In the genomic region with DNA sequence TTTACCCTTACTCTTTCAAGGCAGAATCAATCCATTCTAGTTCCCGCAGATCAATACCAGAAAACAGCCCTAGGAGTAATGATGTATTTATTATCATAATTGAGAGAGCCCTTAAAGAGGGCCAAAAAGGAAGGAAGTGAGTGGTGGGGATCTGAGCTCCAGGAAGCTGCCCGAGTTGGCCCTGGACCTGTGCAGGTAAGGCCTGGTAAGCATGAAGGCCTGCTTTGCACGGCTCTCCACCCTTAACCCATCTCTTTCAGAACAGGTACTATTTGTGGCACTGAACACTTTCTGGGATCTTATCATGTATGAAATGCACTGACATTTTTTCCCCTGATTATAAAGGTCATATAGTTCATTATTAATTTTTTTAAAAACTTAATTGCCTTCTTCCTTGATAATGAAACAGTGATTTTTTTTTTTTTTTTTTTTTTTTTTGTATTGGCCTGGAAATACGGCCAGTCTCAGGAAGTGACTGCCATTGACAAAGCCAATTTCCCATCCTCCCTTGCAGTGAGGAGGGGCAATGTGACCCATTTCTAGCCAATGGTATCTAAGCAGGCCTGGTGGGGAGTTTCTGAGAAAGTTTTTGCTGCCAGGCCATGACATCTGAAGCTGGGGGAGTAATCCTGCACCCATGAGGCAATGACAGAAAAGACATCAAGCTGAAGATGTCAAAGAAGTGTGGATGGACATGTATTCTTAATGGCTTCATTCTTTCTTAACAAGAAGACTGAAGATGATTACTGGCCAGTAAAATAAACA, we compare ENCODE assay signal across 23 cellular contexts. TPM values are rescaled to one million over a fixed set of nuclear protein-coding genes. Genes with fewer than 3 reads are reported as not detected.
DNase-seq lines count a peak whose midpoint lies in the region; ATAC-seq and TF ChIP-seq lines count a peak whose summit lies in the region.
"Had no signal": no experiment of that assay in that cellular context is flagged by ENCODE, and none has a peak within 500 bp of the region (broad histone marks: within the 10 kb centered on the region; RNA-seq: fewer than 3 reads in every experiment).

No MANE protein-coding gene starts in this region.

- no peak overlapping the region for H3K9ac ChIP-seq in neuronal stem cell (ENCODE audit: low read depth, low read length, poor library complexity)
- H3K9ac ChIP-seq: KMS-11, parathyroid adenoma had no signal

- TF ChIP-seq RAD21 in Ishikawa (IDR thresholded peaks at IDR 0.05; ENCODE audit: low read depth) = no peak

- H3K4me1 Mint-ChIP-seq in activated CD4-positive, alpha-beta T cell treated with anti-CD3 and anti-CD28 coated beads for 36 hours = no peaks in the 10 kb centered on the region
- peaks cover 14% of the 10 kb centered on the region for H3K4me1 Mint-ChIP-seq in activated CD4-positive, alpha-beta T cell treated with anti-CD3 and anti-CD28 coated beads, Interleukin-2, amount 10 ng/mL, durations not matched to agents 7 days and 5 days
- H3K4me1 Mint-ChIP-seq in effector memory CD8-positive, alpha-beta T cell (ENCODE audit: low read depth in 2 of 2) = peaks cover 0 to 10% of the 10 kb centered on the region in 2 donors

- H3K36me3 Mint-ChIP-seq in activated CD4-positive, alpha-beta T cell treated with anti-CD3 and anti-CD28 coated beads for 36 hours (ENCODE audit: low read depth) = peaks cover 2% of the 10 kb centered on the region
- no peaks in the 10 kb centered on the region for H3K36me3 Mint-ChIP-seq in activated CD4-positive, alpha-beta T cell treated with anti-CD3 and anti-CD28 coated beads, Interleukin-2, amount 10 ng/mL, durations not matched to agents 7 days and 5 days (ENCODE audit: low read depth)
- H3K36me3 Mint-ChIP-seq in effector memory CD8-positive, alpha-beta T cell (ENCODE audit: insufficient read depth) = peaks cover 2% of the 10 kb centered on the region

- intact Hi-C loops in activated CD4-positive, alpha-beta T cell treated with anti-CD3 and anti-CD28 coated beads for 36 hours (cut with DNase I, micrococcal nuclease) = no loop called here

- H3K9me3 ChIP-seq in neuronal stem cell (replicated peaks in 1 of 2; ENCODE audit: control insufficient read depth in 2 of 2, insufficient read depth in 1 of 2, low read depth in 1 of 2, low read length in 2 of 2) = peaks cover 2 to 12% of the 10 kb centered on the region in 2 donors

- H2AK5ac ChIP-seq in neuronal stem cell (ENCODE audit: low read depth, low read length) = no peak overlapping the region

- peaks cover 3 to 4% of the 10 kb centered on the region in 2 donors for H3K4me1 ChIP-seq in neuronal stem cell (ENCODE audit: control insufficient read depth in 2 of 2, insufficient read depth in 1 of 2, low read depth in 1 of 2, low read length in 2 of 2)
- H3K4me1 ChIP-seq: parathyroid adenoma had no signal

- no peak overlapping the region for H3K14ac ChIP-seq in neuronal stem cell (ENCODE audit: low read length)

- H4K8ac ChIP-seq in neuronal stem cell (ENCODE audit: low read depth, low read length) = no peak overlapping the region

- H2AFZ ChIP-seq in neuronal stem cell (ENCODE audit: low read length) = peak overlapping the region; percentile 70
- H2AFZ ChIP-seq: hepatocyte, parathyroid adenoma had no signal

- no peak overlapping the region for H2BK15ac ChIP-seq in neuronal stem cell (ENCODE audit: low read length)

- H3K23ac ChIP-seq in neuronal stem cell (ENCODE audit: low read depth, low read length, poor library complexity) = no peak overlapping the region

- no peak overlapping the region for H3K4me3 ChIP-seq in neuronal stem cell (ENCODE audit: low read length in 2 of 2)
- H3K4me3 ChIP-seq: hepatocyte had no signal

- no peak overlapping the region for H3K4ac ChIP-seq in neuronal stem cell (ENCODE audit: low read length)

- no peak overlapping the region for H3K4me2 ChIP-seq in neuronal stem cell (ENCODE audit: insufficient read depth, low read length, poor library complexity, severe bottlenecking)
- H3K4me2 ChIP-seq: hepatocyte, KMS-11 had no signal

- H3K27ac ChIP-seq in neuronal stem cell (replicated peaks; ENCODE audit: low read length) = no peak overlapping the region
- H3K27ac ChIP-seq: 22Rv1, hepatocyte, KMS-11, parathyroid adenoma, WERI-Rb-1 had no signal

- POLR2A ChIA-PET in activated CD4-positive, alpha-beta T cell treated with anti-CD3 and anti-CD28 coated beads for 36 hours (lab: Charles Lee) = no interaction called here
- POLR2A ChIA-PET in activated CD4-positive, alpha-beta T cell treated with anti-CD3 and anti-CD28 coated beads, Interleukin-2, amount 10 ng/mL, durations not matched to agents 7 days and 5 days (lab: Charles Lee) = no interaction called here

- no peak overlapping the region for H2BK5ac ChIP-seq in neuronal stem cell (ENCODE audit: low read length)

- H3K4me3 Mint-ChIP-seq in activated CD4-positive, alpha-beta T cell treated with anti-CD3 and anti-CD28 coated beads for 36 hours = no peak overlapping the region
- no peak overlapping the region for H3K4me3 Mint-ChIP-seq in activated CD4-positive, alpha-beta T cell treated with anti-CD3 and anti-CD28 coated beads, Interleukin-2, amount 10 ng/mL, durations not matched to agents 7 days and 5 days
- no peak overlapping the region for H3K4me3 Mint-ChIP-seq in effector memory CD8-positive, alpha-beta T cell
- H3K4me3 Mint-ChIP-seq: dendritic cell treated with granulocyte-macrophage colony-stimulating factor and Interleukin-4, amounts not matched to agents 40 ng/mL and 50 ng/mL, for 4 days had no signal

- peaks cover 2% of the 10 kb centered on the region for H3K9me3 Mint-ChIP-seq in activated CD4-positive, alpha-beta T cell treated with anti-CD3 and anti-CD28 coated beads for 36 hours (ENCODE audit: low read depth)
- peaks cover 6% of the 10 kb centered on the region for H3K9me3 Mint-ChIP-seq in activated CD4-positive, alpha-beta T cell treated with anti-CD3 and anti-CD28 coated beads, Interleukin-2, amount 10 ng/mL, durations not matched to agents 7 days and 5 days
- H3K9me3 Mint-ChIP-seq in effector memory CD8-positive, alpha-beta T cell = no peaks in the 10 kb centered on the region

- no peak for TF ChIP-seq EP300 in Ishikawa (IDR thresholded peaks at IDR 0.05; ENCODE audit: borderline replicate concordance)

- no peak overlapping the region for H2BK120ac ChIP-seq in neuronal stem cell (ENCODE audit: low read depth, low read length)

- H3K27ac Mint-ChIP-seq in activated CD4-positive, alpha-beta T cell treated with anti-CD3 and anti-CD28 coated beads for 36 hours = no peak overlapping the region
- no peak overlapping the region for H3K27ac Mint-ChIP-seq in activated CD4-positive, alpha-beta T cell treated with anti-CD3 and anti-CD28 coated beads, Interleukin-2, amount 10 ng/mL, durations not matched to agents 7 days and 5 days
- H3K27ac Mint-ChIP-seq in effector memory CD8-positive, alpha-beta T cell = peak overlapping the region; percentile 5 to 63
- H3K27ac Mint-ChIP-seq: dendritic cell treated with granulocyte-macrophage colony-stimulating factor and Interleukin-4, amounts not matched to agents 40 ng/mL and 50 ng/mL, for 4 days had no signal

- H2BK12ac ChIP-seq in neuronal stem cell (ENCODE audit: low read length) = no peak overlapping the region

- no CpG with 5 or more reads among the region's 4 CpGs for WGBS in neuronal stem cell (ENCODE audit: extremely low coverage in 2 of 2, insufficient read length in 2 of 2, insufficient replicate concordance in 1 of 2), 2 donors

- CTCF ChIA-PET in activated CD4-positive, alpha-beta T cell treated with anti-CD3 and anti-CD28 coated beads for 36 hours (lab: Charles Lee) = interaction anchor here (0.9 to 6.7 kb wide), 4 partner anchors 8 to 171 kb away, joined by 3 to 33 read pairs (median 4); no protein-coding TSS in a partner anchor
- CTCF ChIA-PET in activated CD4-positive, alpha-beta T cell treated with anti-CD3 and anti-CD28 coated beads, Interleukin-2, amount 10 ng/mL, durations not matched to agents 7 days and 5 days (lab: Charles Lee) = interaction anchor here (0.7 to 1.7 kb wide), 3 partner anchors 11 to 385 kb away, joined by 4 to 6 read pairs (median 4); no protein-coding TSS in a partner anchor

- no peaks in the 10 kb centered on the region for H3K36me3 ChIP-seq in neuronal stem cell (replicated peaks in 1 of 2; ENCODE audit: control insufficient read depth in 2 of 2, insufficient read depth in 2 of 2, low read length in 2 of 2)
- H3K36me3 ChIP-seq: WERI-Rb-1 had no signal

- no peaks in the 10 kb centered on the region for H3K27me3 ChIP-seq in neuronal stem cell (ENCODE audit: control insufficient read depth in 3 of 3, insufficient read depth in 3 of 3, low read depth in 1 of 3, low read length in 3 of 3)
- H3K27me3 ChIP-seq: hepatocyte had no signal

- no peaks in the 10 kb centered on the region for H3K79me1 ChIP-seq in neuronal stem cell (ENCODE audit: low read depth, low read length)

- peaks cover 2% of the 10 kb centered on the region for H3K27me3 Mint-ChIP-seq in activated CD4-positive, alpha-beta T cell treated with anti-CD3 and anti-CD28 coated beads for 36 hours
- peaks cover 5% of the 10 kb centered on the region for H3K27me3 Mint-ChIP-seq in activated CD4-positive, alpha-beta T cell treated with anti-CD3 and anti-CD28 coated beads, Interleukin-2, amount 10 ng/mL, durations not matched to agents 7 days and 5 days
- no peaks in the 10 kb centered on the region for H3K27me3 Mint-ChIP-seq in effector memory CD8-positive, alpha-beta T cell
- H3K27me3 Mint-ChIP-seq: dendritic cell treated with granulocyte-macrophage colony-stimulating factor and Interleukin-4, amounts not matched to agents 40 ng/mL and 50 ng/mL, for 4 days had no signal

- ATAC-seq in activated CD4-positive, alpha-beta T cell treated with anti-CD3 and anti-CD28 coated beads for 36 hours = peak; percentile 69
- ATAC-seq in effector memory CD8-positive, alpha-beta T cell (replicated peaks) = peak; percentile 82
- ATAC-seq in left lobe of liver = no peak

- no peak overlapping the region for H4K91ac ChIP-seq in neuronal stem cell (ENCODE audit: low read depth, low read length, poor library complexity)

- no peak overlapping the region for H3K18ac ChIP-seq in neuronal stem cell (ENCODE audit: low read length)

- DNase-seq in activated CD4-positive, alpha-beta T cell treated with anti-CD3 and anti-CD28 coated beads for 36 hours = peak; percentile 16
- no peak for DNase-seq in activated CD4-positive, alpha-beta T cell treated with anti-CD3 and anti-CD28 coated beads, Interleukin-2, amount 10 ng/mL, durations not matched to agents 7 days and 5 days
- DNase-seq in effector memory CD8-positive, alpha-beta T cell = peak in 1 of 3 experiments; percentile 9
- DNase-seq in neuronal stem cell (ENCODE audit: low spot score) = no peak
- DNase-seq in left lobe of liver (ENCODE audit: low spot score) = no peak
- DNase-seq in NCI-H526 (lab: John Stamatoyannopoulos, UW) = no peak
- no peak for DNase-seq in GM19238 (ENCODE audit: insufficient read length, low spot score)
- DNase-seq: AML-193; COR-L47; DMS79 treated with DMSO at 0.1 percent for 48 hours; foreskin fibroblast; NCI-H1105; NCI-H2081; NCI-H446 treated with DMSO at 0.1 percent for 48 hours; stimulated activated naive CD4-positive, alpha-beta T cell; trophoblast cell; WERI-Rb-1 had no signal

TF ChIP-seq in Ishikawa, 13 proteins besides CTCF, POLR2A, EP300 and RAD21 (continues in another document):
- TF ChIP-seq TEAD4 (IDR thresholded peaks at IDR 0.05) = no peak

RNA-seq across cellular contexts. Expression of a gene that starts 6.3 kb away (rescaled TPM):
- total RNA-seq in activated CD4-positive, alpha-beta T cell treated with anti-CD3 and anti-CD28 coated beads for 36 hours = 1 to 10 TPM; 3.0 TPM
- total RNA-seq in activated CD4-positive, alpha-beta T cell treated with anti-CD3 and anti-CD28 coated beads, Interleukin-2, amount 10 ng/mL, durations not matched to agents 7 days and 5 days = 1 to 10 TPM; 7.3 to 7.6 TPM
- polyA plus RNA-seq in neuronal stem cell (2013, experiment 1 of 2) = 17.1 TPM
- polyA plus RNA-seq in neuronal stem cell (2013, experiment 2 of 2) = 17.0 TPM
- 8.8 TPM for total RNA-seq in left lobe of liver

Comparison
In these comparisons a context has a peak if more than half of its experiments do, and no peak if none do; other contexts are left out.
1. H3K27ac Mint-ChIP-seq: peak in effector memory CD8-positive, alpha-beta T cell (2 of 2); none in activated CD4-positive, alpha-beta T cell treated with anti-CD3 and anti-CD28 coated beads for 36 hours (single experiment) and activated CD4-positive, alpha-beta T cell treated with anti-CD3 and anti-CD28 coated beads, Interleukin-2, amount 10 ng/mL, durations not matched to agents 7 days and 5 days (single experiment).